Comparison of ENCODE assay signal across 16 cellular contexts in genomic region chr6:56388414-56388752, GRCh38.
DNase-seq lines count a peak whose midpoint lies in the region; ATAC-seq and TF ChIP-seq lines count a peak whose summit lies in the region.
"Had no signal": no experiment of that assay in that cellular context is flagged by ENCODE, and none has a peak within 500 bp of the region (broad histone marks: within the 10 kb centered on the region; RNA-seq: fewer than 3 reads in every experiment).

No MANE protein-coding gene starts in this region.

- in situ Hi-C loops in transverse colon (cut with MboI; ENCODE audit: low pct_ligation_motif_present in 1 of 4, low pct_unique_long_range_greater_than_20kb in 1 of 4, low sequenced_read_pairs in 3 of 4): no loop called here

- no peaks in the 10 kb centered on the region for H3K27me3 ChIP-seq in right atrium auricular region
- no peaks in the 10 kb centered on the region for H3K27me3 ChIP-seq in upper lobe of right lung
- H3K27me3 ChIP-seq in transverse colon: no peaks in the 10 kb centered on the region

- intact Hi-C loops in Right ventricle myocardium inferior (cut with DNase I): no loop called here
- intact Hi-C loops in upper lobe of right lung (cut with DNase I): no loop called here
- intact Hi-C loops in transverse colon (cut with DNase I; ENCODE audit: low total_unique reads): no loop called here

- no peak for TF ChIP-seq EP300 in transverse colon (IDR thresholded peaks at IDR 0.05; ENCODE audit: low read depth)

- H3K4me3 ChIP-seq in right atrium auricular region: no peak overlapping the region
- H3K4me3 ChIP-seq in upper lobe of right lung: no peak overlapping the region
- H3K4me3 ChIP-seq in transverse colon: no peak overlapping the region

- ATAC-seq in Right ventricle myocardium inferior: peak; percentile 83
- peak; percentile 77 for ATAC-seq in left lobe of liver
- ATAC-seq in upper lobe of right lung: peak; percentile 37

- TF ChIP-seq CTCF in right atrium auricular region (IDR thresholded peaks at IDR 0.05) (no peak), upper lobe of right lung (IDR thresholded peaks at IDR 0.05) (no peak), transverse colon (IDR thresholded peaks at IDR 0.05) (no peak)

- H3K9me3 ChIP-seq in right atrium auricular region (peaks cover 0 to 5% of the 10 kb centered on the region in 2 donors), upper lobe of right lung (no peaks in the 10 kb centered on the region), transverse colon (peaks cover 0 to 3% of the 10 kb centered on the region in 2 donors)

- no peak overlapping the region for H3K27ac ChIP-seq in right atrium auricular region
- H3K27ac ChIP-seq in upper lobe of right lung: no peak overlapping the region
- H3K27ac ChIP-seq in transverse colon: no peak overlapping the region
- H3K27ac ChIP-seq: HL-60 had no signal

- no peak for TF ChIP-seq POLR2A in transverse colon (IDR thresholded peaks at IDR 0.05)

- DNase-seq in Right ventricle myocardium inferior (ENCODE audit: missing footprints): no peak
- DNase-seq in right atrium auricular region (ENCODE audit: low spot score): no peak
- peak; percentile 83 for DNase-seq in SHP77 treated with DMSO at 0.1 percent for 48 hours (lab: John Stamatoyannopoulos, UW)
- DNase-seq in left lobe of liver (ENCODE audit: low spot score): no peak
- no peak for DNase-seq in upper lobe of right lung
- DNase-seq in kidney glomerular epithelial cell (lab: John Stamatoyannopoulos, UW): no peak
- no peak for DNase-seq in transverse colon
- no peak for DNase-seq in ureter (ENCODE audit: low spot score)
- DNase-seq: AML-193, Calu3, GDM1, GOT3, KBM-7, NCI-H1694, NCI-H2171 had no signal

- H3K36me3 ChIP-seq in right atrium auricular region: no peaks in the 10 kb centered on the region
- H3K36me3 ChIP-seq in upper lobe of right lung: no peaks in the 10 kb centered on the region
- H3K36me3 ChIP-seq in transverse colon: no peaks in the 10 kb centered on the region

- H3K4me1 ChIP-seq in right atrium auricular region: peaks cover 0 to 13% of the 10 kb centered on the region in 2 donors
- peaks cover 8% of the 10 kb centered on the region for H3K4me1 ChIP-seq in upper lobe of right lung
- peaks cover 0 to 4% (median 1%) of the 10 kb centered on the region in 4 donors for H3K4me1 ChIP-seq in transverse colon
